ENCODE assay signal across 19 cellular contexts in genomic region chr12:3523728-3524127, GRCh38. TPM values are rescaled to one million over a fixed set of nuclear protein-coding genes. Genes with fewer than 3 reads are reported as not detected.
DNase-seq lines count a peak whose midpoint lies in the region; TF ChIP-seq lines count a peak whose summit lies in the region.
"Had no signal": no experiment of that assay in that cellular context is flagged by ENCODE, and none has a peak within 500 bp of the region (broad histone marks: within the 10 kb centered on the region; RNA-seq: fewer than 3 reads in every experiment).

No MANE protein-coding gene starts in this region.

- H3K9me3 Mint-ChIP-seq in progenitor cell of endocrine pancreas (ENCODE audit: low read depth), result peaks cover 20% of the 10 kb centered on the region

- no peaks in the 10 kb centered on the region for H4K20me1 ChIP-seq in Loucy (ENCODE audit: insufficient read depth, low read length, poor library complexity, severe bottlenecking)
- H4K20me1 ChIP-seq: BLaER1 had no signal

- DNase-seq in DMS53 treated with DMSO at 0.1 percent for 48 hours (lab: John Stamatoyannopoulos, UW; ENCODE audit: unreplicated experiment) (peak; percentile 86), epithelial cell of esophagus (ENCODE audit: low read depth) (peak; percentile 9), progenitor cell of endocrine pancreas (ENCODE audit: low spot score, unreplicated experiment) (no peak), mucosa of gallbladder (ENCODE audit: low spot score) (no peak), dorsolateral prefrontal cortex (no peak), NCI-H1105 treated with DMSO at 0.1 percent for 48 hours (lab: John Stamatoyannopoulos, UW) (no peak)
- DNase-seq: CD8-positive, alpha-beta T cell; DMS79 treated with DMSO at 0.1 percent for 48 hours; NCI-H1417 treated with DMSO at 0.1 percent for 48 hours; NCI-H187 treated with DMSO at 0.1 percent for 48 hours; NCI-H226; NCI-H524 treated with DMSO at 0.1 percent for 48 hours; SIG-M5 had no signal

- H3K4me1 ChIP-seq in Loucy (ENCODE audit: insufficient read depth, low read length, poor library complexity, severe bottlenecking), result peaks cover 23% of the 10 kb centered on the region
- H3K4me1 ChIP-seq: A549, BLaER1 had no signal

- H3K27me3 ChIP-seq in Loucy (ENCODE audit: insufficient read depth, low read length, poor library complexity, severe bottlenecking) (no peaks in the 10 kb centered on the region), dorsolateral prefrontal cortex (no peaks in the 10 kb centered on the region)
- H3K27me3 ChIP-seq: BLaER1 had no signal

- H3K79me2 ChIP-seq in Loucy (ENCODE audit: insufficient read depth, low read length), result no peaks in the 10 kb centered on the region

- no peaks in the 10 kb centered on the region for H3K36me3 ChIP-seq in Loucy (ENCODE audit: insufficient read depth, low read length)
- H3K36me3 ChIP-seq: BLaER1 had no signal

- no peak overlapping the region for H3K4me3 Mint-ChIP-seq in progenitor cell of endocrine pancreas (ENCODE audit: low read depth)
- H3K4me3 Mint-ChIP-seq: CD8-positive, alpha-beta T cell had no signal

- H3K27me3 Mint-ChIP-seq in progenitor cell of endocrine pancreas, result peaks cover 11% of the 10 kb centered on the region

- no peaks in the 10 kb centered on the region for H3F3A ChIP-seq in Loucy (ENCODE audit: low read depth)

- peak overlapping the region; percentile 31 for H2AFZ ChIP-seq in Loucy (ENCODE audit: low read length)

- no peaks in the 10 kb centered on the region for H3K36me3 Mint-ChIP-seq in progenitor cell of endocrine pancreas (ENCODE audit: insufficient read depth)
- H3K36me3 Mint-ChIP-seq: CD8-positive, alpha-beta T cell had no signal

- peaks cover 39% of the 10 kb centered on the region for H3K4me1 Mint-ChIP-seq in progenitor cell of endocrine pancreas (ENCODE audit: low read depth)

- intact Hi-C loops in dorsolateral prefrontal cortex (cut with DNase I), result no loop called here

- peak overlapping the region; percentile 15 for H3K9ac ChIP-seq in Loucy (ENCODE audit: low read depth, low read length, poor library complexity, severe bottlenecking)
- H3K9ac ChIP-seq: BLaER1 had no signal

- H3K4me2 ChIP-seq in Loucy (ENCODE audit: low read depth, low read length, poor library complexity, severe bottlenecking), result peak overlapping the region; percentile 65
- H3K4me2 ChIP-seq: A549, BLaER1 had no signal

- H3K9me2 ChIP-seq in Loucy (replicated peaks; ENCODE audit: low read depth, low read length), result no peaks in the 10 kb centered on the region

- H3K4me3 ChIP-seq in Loucy (ENCODE audit: low read length, poor library complexity, severe bottlenecking) (peak overlapping the region; percentile 49), epithelial cell of esophagus (ENCODE audit: low read length) (no peak overlapping the region), dorsolateral prefrontal cortex (no peak overlapping the region)
- H3K4me3 ChIP-seq: A549, BLaER1, K562 had no signal

- no peak for TF ChIP-seq CTCF in Loucy (conservative IDR thresholded peaks at IDR 0.05; ENCODE audit: low read length)
- TF ChIP-seq CTCF in epithelial cell of esophagus (IDR thresholded peaks at IDR 0.05; ENCODE audit: insufficient read depth, low read depth, low read length, missing control alignments), result no peak
- TF ChIP-seq CTCF in progenitor cell of endocrine pancreas (IDR thresholded peaks at IDR 0.05; ENCODE audit: unreplicated experiment), result no peak
- no peak for TF ChIP-seq CTCF in dorsolateral prefrontal cortex (IDR thresholded peaks at IDR 0.05 in 54 of 56, conservative IDR thresholded peaks at IDR 0.05 in 2 of 56; ENCODE audit: low read depth in 1 of 56, partially characterized antibody in 56 of 56)

- no peak overlapping the region for H3K27ac ChIP-seq in dorsolateral prefrontal cortex
- H3K27ac ChIP-seq: A549, BLaER1, RWPE1 had no signal

- peak overlapping the region; percentile 21 for H3K27ac Mint-ChIP-seq in progenitor cell of endocrine pancreas
- H3K27ac Mint-ChIP-seq: CD8-positive, alpha-beta T cell had no signal

- peaks cover 12% of the 10 kb centered on the region; the same call in 1 of the 2 replicates for H3K9me3 ChIP-seq in Loucy (ENCODE audit: insufficient read depth, low read depth, low read length)

RNA-seq across cellular contexts. Expression of gene PRMT8, which starts 32.7 kb away (rescaled TPM):
- total RNA-seq in progenitor cell of endocrine pancreas (0.07 and 0.09 TPM in 2 replicates), mucosa of gallbladder (not detected), dorsolateral prefrontal cortex (10 to 100 TPM in 113 of 120 experiments, 1 to 10 TPM in 7; 4.6 to 34.9 (median 20.6) TPM)
- total RNA-seq: CD8-positive, alpha-beta T cell; G401; K562 had no signal

Comparison
In these comparisons a context has a peak if more than half of its experiments do, and no peak if none do; other contexts are left out.
1. DNase-seq: peak in DMS53 treated with DMSO at 0.1 percent for 48 hours (single experiment) and epithelial cell of esophagus (single experiment); none in progenitor cell of endocrine pancreas (single experiment), mucosa of gallbladder (single experiment), dorsolateral prefrontal cortex (0 of 10) and NCI-H1105 treated with DMSO at 0.1 percent for 48 hours (single experiment).